Comparison of ENCODE assay signal across 8 cellular contexts in the genomic region with DNA sequence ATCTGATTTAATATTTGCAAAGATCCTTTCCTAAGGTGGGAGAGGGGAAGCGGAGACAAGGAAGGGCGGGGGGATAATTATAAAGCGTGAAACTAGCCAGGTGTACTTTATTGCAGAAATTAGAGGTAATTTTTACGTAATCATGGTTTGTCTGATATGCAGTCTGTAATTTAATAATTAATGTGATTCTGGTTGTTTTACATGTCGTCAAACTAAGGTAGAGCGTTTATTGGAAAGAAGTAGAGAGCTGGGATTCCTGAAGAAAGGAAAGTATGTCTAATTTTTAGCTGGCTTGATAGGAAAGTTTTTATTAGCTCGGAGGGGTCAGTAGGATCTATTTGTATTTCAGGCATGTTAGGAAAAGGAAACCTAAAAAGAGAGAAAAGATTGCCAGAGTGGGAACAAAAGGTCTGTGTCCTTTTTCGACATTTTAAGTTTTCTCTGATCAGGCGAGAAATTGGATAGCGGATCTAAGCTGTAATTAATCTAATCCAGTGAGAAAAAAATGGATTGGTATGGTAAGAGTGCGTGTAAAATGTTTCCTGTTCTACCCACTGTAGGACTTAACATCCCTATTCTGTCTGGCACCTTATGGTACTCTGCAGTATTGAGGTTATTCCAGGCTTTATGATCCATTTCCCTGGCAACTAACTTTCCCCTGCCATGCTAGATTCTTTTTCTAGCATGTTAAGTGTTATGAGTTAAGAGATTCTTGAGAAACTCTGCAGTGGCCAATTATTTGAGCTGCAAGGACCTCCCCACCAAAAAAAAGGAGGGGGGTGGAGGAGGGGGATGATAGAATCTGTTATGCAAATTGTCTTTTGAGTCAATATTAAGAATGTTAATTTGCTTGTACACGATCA. TPM values are rescaled to one million over a fixed set of nuclear protein-coding genes. Genes with fewer than 3 reads are reported as not detected.
DNase-seq lines count a peak whose midpoint lies in the region; ATAC-seq and TF ChIP-seq lines count a peak whose summit lies in the region.

No MANE protein-coding gene starts in this region.

- H3K27ac Mint-ChIP-seq in activated CD4-positive, alpha-beta T cell treated with anti-CD3 and anti-CD28 coated beads, Interleukin-2, amount 10 ng/mL, durations not matched to agents 24 days and 14 days = peak overlapping the region; percentile 27

- DNase-seq in activated CD4-positive, alpha-beta T cell treated with anti-CD3 and anti-CD28 coated beads, Interleukin-2, amount 10 ng/mL, durations not matched to agents 24 days and 14 days = no peak
- DNase-seq in activated CD4-positive, alpha-beta T cell treated with anti-CD3 and anti-CD28 coated beads, Interleukin-2, amount 50 U/mL, for 48 hours = no peak
- peak; percentile 54 for DNase-seq in cerebellar cortex (ENCODE audit: low spot score)
- no peak for DNase-seq in lung (ENCODE audit: low spot score)
- DNase-seq in activated gamma-delta T cell treated with Interleukin-2 at 50 U/mL for 16 hours = no peak

- peak overlapping the region; percentile 74 for H3K4me3 Mint-ChIP-seq in activated CD4-positive, alpha-beta T cell treated with anti-CD3 and anti-CD28 coated beads, Interleukin-2, amount 10 ng/mL, durations not matched to agents 24 days and 14 days

- peaks cover 10% of the 10 kb centered on the region for H3K4me1 Mint-ChIP-seq in activated CD4-positive, alpha-beta T cell treated with anti-CD3 and anti-CD28 coated beads, Interleukin-2, amount 10 ng/mL, durations not matched to agents 24 days and 14 days

- WGBS in lung, 2 donors = 29 to 38% methylated on average over 12 of the region's 12 CpGs
- WGBS in thymus = 54% methylated on average over 12 of the region's 12 CpGs

- peaks cover 76% of the 10 kb centered on the region for H3K27me3 Mint-ChIP-seq in activated CD4-positive, alpha-beta T cell treated with anti-CD3 and anti-CD28 coated beads, Interleukin-2, amount 10 ng/mL, durations not matched to agents 24 days and 14 days

- no peaks in the 10 kb centered on the region for H3K9me3 ChIP-seq in lung (ENCODE audit: control insufficient read depth in 2 of 2, insufficient read depth in 1 of 2, low read length in 1 of 2)
- peaks cover 1% of the 10 kb centered on the region for H3K9me3 ChIP-seq in thymus (ENCODE audit: control insufficient read depth)

- intact Hi-C loops in activated CD4-positive, alpha-beta T cell treated with anti-CD3 and anti-CD28 coated beads, Interleukin-2, amount 10 ng/mL, durations not matched to agents 24 days and 14 days (cut with micrococcal nuclease) = loop anchor here (5.0 kb wide), 2 partner anchors 148 to 253 kb away; no protein-coding TSS in a partner anchor

- H3K27me3 ChIP-seq in lung (ENCODE audit: control insufficient read depth, insufficient read depth) (no peaks in the 10 kb centered on the region), thymus (ENCODE audit: control insufficient read depth, insufficient read depth) (peaks cover 26% of the 10 kb centered on the region)

- peak overlapping the region; percentile 98 to 99 for H3K27ac ChIP-seq in lung (ENCODE audit: low read depth in 1 of 2, low read length in 1 of 2)
- H3K27ac ChIP-seq in thymus (ENCODE audit: low read depth) = no peak overlapping the region

- ATAC-seq in lung (ENCODE audit: insufficient read depth, low FRiP score) (no peak), GM18870 (IDR thresholded peaks at IDR 0.05; ENCODE audit: unreplicated experiment) (no peak), HG03571 (IDR thresholded peaks at IDR 0.05; ENCODE audit: unreplicated experiment) (no peak)

- H3K36me3 ChIP-seq in lung (ENCODE audit: control insufficient read depth in 2 of 2, insufficient read depth in 2 of 2, low read length in 2 of 2) (no peaks in the 10 kb centered on the region), thymus (ENCODE audit: control insufficient read depth, insufficient read depth) (no peaks in the 10 kb centered on the region)

- H3K4me3 ChIP-seq in lung (peak overlapping the region; percentile 67), thymus (ENCODE audit: low read length) (peak overlapping the region; percentile 93)

- H3K4me1 ChIP-seq in lung (ENCODE audit: control insufficient read depth in 2 of 2, insufficient read depth in 2 of 2, low read length in 2 of 2) = peaks cover 4 to 12% of the 10 kb centered on the region in 2 donors
- peaks cover 13% of the 10 kb centered on the region for H3K4me1 ChIP-seq in thymus (ENCODE audit: control insufficient read depth, insufficient read depth, low read length)

- no peak for TF ChIP-seq CTCF in lung (IDR thresholded peaks at IDR 0.05; ENCODE audit: control extremely low read depth, extremely low read depth)

- H3K9me3 Mint-ChIP-seq in activated CD4-positive, alpha-beta T cell treated with anti-CD3 and anti-CD28 coated beads, Interleukin-2, amount 10 ng/mL, durations not matched to agents 24 days and 14 days = no peaks in the 10 kb centered on the region

- no peaks in the 10 kb centered on the region for H3K36me3 Mint-ChIP-seq in activated CD4-positive, alpha-beta T cell treated with anti-CD3 and anti-CD28 coated beads, Interleukin-2, amount 10 ng/mL, durations not matched to agents 24 days and 14 days (ENCODE audit: low read depth)

RNA-seq across cellular contexts. Expression of gene CELF2, which starts 1.4 kb away (rescaled TPM):
- total RNA-seq in activated CD4-positive, alpha-beta T cell treated with anti-CD3 and anti-CD28 coated beads, Interleukin-2, amount 10 ng/mL, durations not matched to agents 24 days and 14 days = 95.5 and 98.4 TPM in 2 replicates
- 100 to 1,000 TPM in 1 of 2 donors, 10 to 100 TPM in 1; 91.1 to 115 TPM for total RNA-seq in lung
- polyA plus RNA-seq in lung = 10 to 100 TPM; 13.6 to 36.3 TPM
- polyA plus RNA-seq in thymus = 48.1 TPM
